24 cellular contexts compared by ENCODE assay signal in the genomic region with DNA sequence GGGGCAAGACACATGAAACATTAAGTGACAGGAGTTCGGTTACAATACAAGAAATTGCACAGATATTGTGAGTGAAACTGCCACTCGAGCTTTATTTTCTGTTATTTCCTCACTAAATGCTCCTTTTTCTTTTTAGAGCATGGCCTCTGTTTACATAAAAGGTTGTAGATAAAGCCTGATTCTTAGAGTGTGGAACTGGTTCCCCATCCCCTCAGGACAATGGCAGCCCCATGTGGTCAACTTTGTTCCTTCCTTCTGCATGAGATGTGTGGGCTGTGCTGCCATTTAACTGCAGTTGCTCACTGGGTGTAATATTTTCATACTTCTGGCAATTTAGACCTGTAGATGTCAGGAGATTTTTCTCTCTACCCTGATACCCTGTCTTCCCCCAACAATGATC.
DNase-seq lines count a peak whose midpoint lies in the region; ATAC-seq and TF ChIP-seq lines count a peak whose summit lies in the region.
"Had no signal": no experiment of that assay in that cellular context is flagged by ENCODE, and none has a peak within 500 bp of the region (broad histone marks: within the 10 kb centered on the region; RNA-seq: fewer than 3 reads in every experiment).

No MANE protein-coding gene starts in this region.

- H3K36me3 Mint-ChIP-seq in natural killer cell: no peaks in the 10 kb centered on the region
- H3K36me3 Mint-ChIP-seq: IgD-negative memory B cell had no signal

- H3K27me3 ChIP-seq in BE2C (no peaks in the 10 kb centered on the region), foreskin keratinocyte (no peaks in the 10 kb centered on the region)
- H3K27me3 ChIP-seq: BLaER1 treated with 17β-estradiol and CSF1 and Interleukin-3, amounts not matched to agents 10 nM and 100 nM; SJSA1 had no signal

- H3K27ac ChIP-seq in foreskin keratinocyte: no peak overlapping the region
- H3K27ac ChIP-seq: BLaER1 treated with 17β-estradiol and CSF1 and Interleukin-3, amounts not matched to agents 10 nM and 100 nM; SJSA1 had no signal

- no peak overlapping the region for H3K27ac Mint-ChIP-seq in natural killer cell
- H3K27ac Mint-ChIP-seq: CD4-positive, alpha-beta T cell; HFFc6; IgD-negative memory B cell; T-helper 1 cell treated with Interleukin-12 subunit alpha and Interleukin-12 subunit beta and Interleukin-4 antibody, amounts not matched to agents 30 μg/mL and 1 μg/mL, for 36 hours had no signal

- TF ChIP-seq CTCF in BE2C (IDR thresholded peaks at IDR 0.05; ENCODE audit: low read depth, low read length) (peak; percentile 17; the same call in 1 of the 2 replicates), NB4 (IDR thresholded peaks at IDR 0.05; ENCODE audit: low read depth, low read length) (no peak), foreskin keratinocyte (conservative IDR thresholded peaks at IDR 0.05) (peak; percentile 28), natural killer cell (IDR thresholded peaks at IDR 0.05) (no peak)

- ATAC-seq in foreskin keratinocyte: no peak
- ATAC-seq in HG03097 (IDR thresholded peaks at IDR 0.05; ENCODE audit: low FRiP score, unreplicated experiment): no peak
- ATAC-seq in HG03432 (IDR thresholded peaks at IDR 0.05; ENCODE audit: unreplicated experiment): no peak
- ATAC-seq in natural killer cell: no peak
- ATAC-seq: PC-3 had no signal

- H3K4me1 ChIP-seq in BE2C: peaks cover 9% of the 10 kb centered on the region
- no peaks in the 10 kb centered on the region for H3K4me1 ChIP-seq in foreskin keratinocyte
- H3K4me1 ChIP-seq: BLaER1 treated with 17β-estradiol and CSF1 and Interleukin-3, amounts not matched to agents 10 nM and 100 nM; HAP-1; SJSA1 had no signal

- no peaks in the 10 kb centered on the region for H3K27me3 Mint-ChIP-seq in natural killer cell (ENCODE audit: low read depth in 2 of 2)
- H3K27me3 Mint-ChIP-seq: CD4-positive, alpha-beta T cell; IgD-negative memory B cell had no signal

- no peaks in the 10 kb centered on the region for H3K9me3 ChIP-seq in BE2C
- H3K9me3 ChIP-seq: BLaER1 treated with 17β-estradiol and CSF1 and Interleukin-3, amounts not matched to agents 10 nM and 100 nM; HAP-1; SJSA1 had no signal

- TF ChIP-seq POLR2A in NB4 (IDR thresholded peaks at IDR 0.05; ENCODE audit: extremely low read depth, insufficient read length): no peak

- H3K9me3 Mint-ChIP-seq in natural killer cell: no peaks in the 10 kb centered on the region
- H3K9me3 Mint-ChIP-seq: CD4-positive, alpha-beta T cell; HFFc6; IgD-negative memory B cell had no signal

- DNase-seq in BE2C (no peak), NB4 (ENCODE audit: low read depth) (peak; percentile 13), RPMI7951 (ENCODE audit: low read depth) (peak; percentile 8), foreskin keratinocyte (no peak), AG08395 (ENCODE audit: low spot score) (no peak), natural killer cell (no peak)
- DNase-seq: CD4-positive, alpha-beta T cell; DMS53; GOT3; HFFc6; NCI-H2029; NCI-H446 treated with DMSO at 0.1 percent for 48 hours; NCI-H526; PC-3; Right ventricle myocardium superior; RPMI8226; SW 1271 had no signal

- no peaks in the 10 kb centered on the region for H3K4me1 Mint-ChIP-seq in natural killer cell
- H3K4me1 Mint-ChIP-seq: IgD-negative memory B cell had no signal

- H3K4me3 ChIP-seq in BE2C (ENCODE audit: low read depth, low read length) (no peak overlapping the region), NB4 (ENCODE audit: low read depth, low read length) (no peak overlapping the region)
- H3K4me3 ChIP-seq: BLaER1 treated with 17β-estradiol and CSF1 and Interleukin-3, amounts not matched to agents 10 nM and 100 nM; HAP-1; SJSA1 had no signal

- intact Hi-C loops in natural killer cell (cut with micrococcal nuclease): no loop called here

- no peak overlapping the region for H3K4me3 Mint-ChIP-seq in natural killer cell
- H3K4me3 Mint-ChIP-seq: CD4-positive, alpha-beta T cell; HFFc6; IgD-negative memory B cell; T-helper 1 cell treated with Interleukin-12 subunit alpha and Interleukin-12 subunit beta and Interleukin-4 antibody, amounts not matched to agents 30 μg/mL and 1 μg/mL, for 36 hours had no signal

- no peaks in the 10 kb centered on the region for H3K36me3 ChIP-seq in BE2C
- H3K36me3 ChIP-seq: BLaER1 treated with 17β-estradiol and CSF1 and Interleukin-3, amounts not matched to agents 10 nM and 100 nM; HAP-1; SJSA1 had no signal

Comparison
In these comparisons a context has a peak if more than half of its experiments do, and no peak if none do; other contexts are left out.
1. DNase-seq: peak in NB4 (single experiment) and RPMI7951 (single experiment); none in BE2C (single experiment), foreskin keratinocyte (0 of 2), AG08395 (single experiment) and natural killer cell (single experiment).
2. CTCF ChIP-seq: peak in BE2C (single experiment) and foreskin keratinocyte (single experiment); none in NB4 (single experiment) and natural killer cell (single experiment).